ENCODE assay signal across 24 cellular contexts in the genomic region with DNA sequence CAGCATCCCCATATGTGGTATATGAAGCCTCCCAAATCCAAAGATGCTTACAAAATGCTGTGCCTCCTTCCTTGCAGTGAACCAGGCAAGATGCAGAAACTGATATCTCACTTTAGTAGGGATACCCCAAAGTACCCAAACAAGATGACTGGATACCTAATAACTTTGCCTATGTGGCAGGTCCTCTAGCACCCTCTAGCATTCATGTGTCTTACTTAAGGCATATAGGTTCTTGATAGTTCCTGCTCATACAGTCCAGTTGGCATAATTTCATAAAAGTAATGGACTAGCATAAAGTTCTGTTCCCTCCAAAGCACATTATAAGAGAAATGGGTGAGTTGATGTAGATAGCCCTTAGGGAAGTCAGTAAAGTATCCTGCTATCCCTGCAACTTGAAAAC. TPM values are rescaled to one million over a fixed set of nuclear protein-coding genes. Genes with fewer than 3 reads are reported as not detected.
"Had no signal": no experiment of that assay in that cellular context is flagged by ENCODE, and none has a peak within 500 bp of the region (broad histone marks: within the 10 kb centered on the region; RNA-seq: fewer than 3 reads in every experiment).

No MANE protein-coding gene starts in this region.

- H3K4me3 ChIP-seq: colonic mucosa, lower lobe of right lung, pancreas, psoas muscle, right atrium auricular region, smooth muscle cell, transverse colon had no signal

- DNase-seq: activated CD4-positive, alpha-beta T cell treated with anti-CD3 and anti-CD28 coated beads for 36 hours; activated CD4-positive, CD25-positive, alpha-beta regulatory T cell; activated CD8-positive, alpha-beta memory T cell treated with anti-CD3 and anti-CD28 coated beads, Interleukin-2, amount 10 ng/mL, durations not matched to agents 7 days and 5 days; activated CD8-positive, alpha-beta T cell treated with anti-CD3 and anti-CD28 coated beads, Interleukin-2, amount 10 ng/mL, durations not matched to agents 7 days and 5 days; activated naive CD4-positive, alpha-beta T cell; activated T-cell treated with anti-CD3 and anti-CD28 coated beads, Interleukin-2, amount 50 U/mL, for 72 hours; colonic mucosa; effector CD8-positive, alpha-beta T cell; kidney glomerular epithelial cell; lower lobe of right lung; mesenchymal stem cell; naive thymus-derived CD8-positive, alpha-beta T cell; nucleus accumbens; pancreas; psoas muscle; stimulated activated CD4-positive, alpha-beta T cell treated with anti-CD3 and anti-CD28 coated beads, Interleukin-1b, Interleukin-23, amount 100 ng/mL, for 48 hours; stimulated activated naive CD4-positive, alpha-beta T cell; transverse colon had no signal

- H3K27me3 ChIP-seq: colonic mucosa, pancreas, right atrium auricular region, transverse colon had no signal

- ATAC-seq: activated CD4-positive, alpha-beta T cell treated with anti-CD3 and anti-CD28 coated beads for 36 hours; activated CD8-positive, alpha-beta memory T cell treated with anti-CD3 and anti-CD28 coated beads, Interleukin-2, amount 10 ng/mL, durations not matched to agents 7 days and 5 days; activated CD8-positive, alpha-beta T cell treated with anti-CD3 and anti-CD28 coated beads, Interleukin-2, amount 10 ng/mL, durations not matched to agents 7 days and 5 days; activated naive CD4-positive, alpha-beta T cell treated with anti-CD3 and anti-CD28 coated beads, Interleukin-2, amount 50 U/mL, for 72 hours; activated T-cell treated with anti-CD3 and anti-CD28 coated beads, Interleukin-2, amount 50 U/mL, for 72 hours; left lobe of liver; lower lobe of right lung; naive thymus-derived CD8-positive, alpha-beta T cell; pancreas; psoas muscle had no signal

- H3K36me3 ChIP-seq: colonic mucosa, lower lobe of right lung, pancreas, right atrium auricular region, transverse colon had no signal

- H3K27ac ChIP-seq: colonic mucosa, epithelial cell of prostate, lower lobe of right lung, pancreas, psoas muscle, right atrium auricular region, transverse colon had no signal

RNA-seq across cellular contexts. Expression of a gene that starts 36.8 kb away (rescaled TPM):
- total RNA-seq: activated CD4-positive, alpha-beta T cell treated with anti-CD3 and anti-CD28 coated beads for 36 hours; activated CD8-positive, alpha-beta T cell treated with anti-CD3 and anti-CD28 coated beads, Interleukin-2, amount 10 ng/mL, durations not matched to agents 7 days and 5 days; activated naive CD4-positive, alpha-beta T cell treated with anti-CD3 and anti-CD28 coated beads, Interleukin-2, amount 50 U/mL, for 72 hours; dermis microvascular lymphatic vessel endothelial cell had no signal
